Comparison of ENCODE assay signal across 8 cellular contexts in genomic region chr12:6723607-6724408, GRCh38. TPM values are rescaled to one million over a fixed set of nuclear protein-coding genes. Genes with fewer than 3 reads are reported as not detected.
DNase-seq lines count a peak whose midpoint lies in the region; ATAC-seq, FAIRE-seq and TF ChIP-seq lines count a peak whose summit lies in the region.

Gene COPS7A, plus strand, starts transcription at chr12:6724046. Its CDS starts 611 bp downstream, at chr12:6724657.

- no peak for TF ChIP-seq CTCF in AG10803 (conservative IDR thresholded peaks at IDR 0.05; ENCODE audit: low read length)

- H3K4me3 ChIP-seq in AG10803 (ENCODE audit: low read length): peak within 1 kb of the TSS; percentile 84

- DNase-seq in AG10803 (ENCODE audit: low read depth): peak; percentile 96
- DNase-seq in NCI-H460 (ENCODE audit: extremely low read depth, low read depth): peak; percentile 92
- DNase-seq in activated CD4-positive, CD25-positive, alpha-beta regulatory T cell treated with anti-CD3 and anti-CD28 coated beads, Interleukin-2, amount 50 U/mL, for 72 hours: peak; percentile 93
- peak; percentile 91 to 98 for DNase-seq in cerebellar nuclear complex (lab: John Stamatoyannopoulos, UW)
- peak; percentile 91 for DNase-seq in stimulated activated CD4-positive, alpha-beta T cell treated with anti-CD3 and anti-CD28 coated beads, Interleukin-12 subunit alpha, Interleukin-12 subunit beta, amount 100 ng/mL, for 4 hours

- FAIRE-seq in islet of Langerhans (lab: Jason Lieb, UNC): peak; percentile 77

- ATAC-seq in GM19043 (IDR thresholded peaks at IDR 0.05; ENCODE audit: low read depth, unreplicated experiment): peak; percentile 93
- ATAC-seq in HG03378 (IDR thresholded peaks at IDR 0.05; ENCODE audit: unreplicated experiment): peak; percentile 87

RNA-seq across cellular contexts. Expression of gene COPS7A, which starts in this region (rescaled TPM):
- 75.2 and 77.1 TPM in 2 replicates for total RNA-seq in NCI-H460 (2014; rRNA removed; shearing (Covaris generic))
- 68.0 and 76.1 TPM in 2 replicates for polyA plus RNA-seq in NCI-H460 (2014; cell fraction: nucleus; rRNA removed)

Comparison
In these comparisons a context has a peak if more than half of its experiments do, and no peak if none do; other contexts are left out.
1. Peak in every context shown above with its lines: DNase-seq, ATAC-seq and H3K4me3 ChIP-seq.